14 cellular contexts compared by ENCODE assay signal in genomic region chr10:98246911-98247820, GRCh38. TPM values are rescaled to one million over a fixed set of nuclear protein-coding genes. Genes with fewer than 3 reads are reported as not detected.
DNase-seq lines count a peak whose midpoint lies in the region; ATAC-seq lines count a peak whose summit lies in the region.
"Had no signal": no experiment of that assay in that cellular context is flagged by ENCODE, and none has a peak within 500 bp of the region (broad histone marks: within the 10 kb centered on the region; RNA-seq: fewer than 3 reads in every experiment).

No MANE protein-coding gene starts in this region.

- no peaks in the 10 kb centered on the region for H3K4me1 Mint-ChIP-seq in CD4-positive, CD25-positive, alpha-beta regulatory T cell

- H3K27ac Mint-ChIP-seq in CD4-positive, CD25-positive, alpha-beta regulatory T cell, result peak overlapping the region in 2 of 3 donors; percentile 27 to 44
- H3K27ac Mint-ChIP-seq: activated CD4-positive, alpha-beta T cell treated with anti-CD3 and anti-CD28 coated beads, Interleukin-2, amount 10 ng/mL, durations not matched to agents 7 days and 5 days had no signal

- H3K4me3 Mint-ChIP-seq in CD4-positive, CD25-positive, alpha-beta regulatory T cell, result no peak overlapping the region
- H3K4me3 Mint-ChIP-seq: activated CD4-positive, alpha-beta T cell treated with anti-CD3 and anti-CD28 coated beads, Interleukin-2, amount 10 ng/mL, durations not matched to agents 7 days and 5 days had no signal

- no peak overlapping the region for H3K27ac ChIP-seq in CD4-positive, CD25-positive, alpha-beta regulatory T cell (ENCODE audit: insufficient read depth, low read length, poor library complexity, severe bottlenecking)

- H3K4me1 ChIP-seq in CD4-positive, CD25-positive, alpha-beta regulatory T cell (ENCODE audit: control insufficient read depth, insufficient read depth, low read length, poor library complexity, severe bottlenecking), result no peaks in the 10 kb centered on the region

- no peaks in the 10 kb centered on the region for H3K27me3 ChIP-seq in CD4-positive, CD25-positive, alpha-beta regulatory T cell (ENCODE audit: control insufficient read depth, insufficient read depth, low read length)

- no peaks in the 10 kb centered on the region for H3K9me3 Mint-ChIP-seq in CD4-positive, CD25-positive, alpha-beta regulatory T cell
- H3K9me3 Mint-ChIP-seq: activated CD4-positive, alpha-beta T cell treated with anti-CD3 and anti-CD28 coated beads, Interleukin-2, amount 10 ng/mL, durations not matched to agents 7 days and 5 days had no signal

- no peak for DNase-seq in CD4-positive, CD25-positive, alpha-beta regulatory T cell
- peak; percentile 83 for DNase-seq in NCI-H1694 treated with DMSO at 0.1 percent for 48 hours (lab: John Stamatoyannopoulos, UW)
- DNase-seq in fibroblast of peridontal ligament (ENCODE audit: extremely low read depth), result peak; percentile 69
- DNase-seq in pons (ENCODE audit: low spot score), result peak; percentile 71
- DNase-seq in iPS-NIHi11 (ENCODE audit: low spot score), result no peak
- no peak for DNase-seq in cerebellum (ENCODE audit: low spot score)
- DNase-seq: activated CD4-positive, alpha-beta T cell treated with anti-CD3 and anti-CD28 coated beads, Interleukin-2, amount 10 ng/mL, durations not matched to agents 7 days and 5 days; activated naive CD4-positive, alpha-beta T cell treated with anti-CD3 and anti-CD28 coated beads, Interleukin-2, amount 50 U/mL, for 16 hours; DMS79 treated with DMSO at 0.1 percent for 48 hours; effector memory CD4-positive, alpha-beta T cell; NCI-H1048; stimulated activated CD4-positive, alpha-beta T cell treated with anti-CD3 and anti-CD28 coated beads, Interleukin-15, amount 100 ng/mL, for 24 hours had no signal

- no peak overlapping the region for H3K4me3 ChIP-seq in CD4-positive, CD25-positive, alpha-beta regulatory T cell (ENCODE audit: low read depth, low read length)

- no peaks in the 10 kb centered on the region for H3K9me3 ChIP-seq in CD4-positive, CD25-positive, alpha-beta regulatory T cell (ENCODE audit: control insufficient read depth in 2 of 2, low read length in 2 of 2)

- ATAC-seq in CD4-positive, CD25-positive, alpha-beta regulatory T cell (ENCODE audit: low read depth in 2 of 2), result no peak
- no peak for ATAC-seq in HG03571 (IDR thresholded peaks at IDR 0.05; ENCODE audit: unreplicated experiment)
- no peak for ATAC-seq in HG02763 (IDR thresholded peaks at IDR 0.05; ENCODE audit: unreplicated experiment)

- H3K36me3 Mint-ChIP-seq in CD4-positive, CD25-positive, alpha-beta regulatory T cell, result peaks cover 58% of the 10 kb centered on the region

- H3K36me3 ChIP-seq in CD4-positive, CD25-positive, alpha-beta regulatory T cell (ENCODE audit: control insufficient read depth, insufficient read depth, low read length), result peaks cover 81% of the 10 kb centered on the region

- no peaks in the 10 kb centered on the region for H3K27me3 Mint-ChIP-seq in CD4-positive, CD25-positive, alpha-beta regulatory T cell
- H3K27me3 Mint-ChIP-seq: activated CD4-positive, alpha-beta T cell treated with anti-CD3 and anti-CD28 coated beads, Interleukin-2, amount 10 ng/mL, durations not matched to agents 7 days and 5 days had no signal

RNA-seq across cellular contexts. Expression of gene LOXL4, which starts 20.8 kb away (rescaled TPM):
- total RNA-seq in CD4-positive, CD25-positive, alpha-beta regulatory T cell, result not detected
- polyA plus RNA-seq in CD4-positive, CD25-positive, alpha-beta regulatory T cell, result under 1 TPM in 1 of 4 donors, not detected in 3; 0.10 TPM
- 0.27 TPM for total RNA-seq in cerebellum
- total RNA-seq: activated CD4-positive, alpha-beta T cell treated with anti-CD3 and anti-CD28 coated beads, Interleukin-2, amount 10 ng/mL, durations not matched to agents 7 days and 5 days had no signal

Comparison
In these comparisons a context has a peak if more than half of its experiments do, and no peak if none do; other contexts are left out.
1. DNase-seq: peak in NCI-H1694 treated with DMSO at 0.1 percent for 48 hours (single experiment), fibroblast of peridontal ligament (single experiment) and pons (single experiment); none in CD4-positive, CD25-positive, alpha-beta regulatory T cell (0 of 3), iPS-NIHi11 (single experiment) and cerebellum (single experiment).